1 cellular context compared by ENCODE assay signal in genomic region chr16:49593423-49594040, GRCh38.
TF ChIP-seq lines count a peak whose summit lies in the region.

No MANE protein-coding gene starts in this region.

TF ChIP-seq in H1, 55 proteins besides CTCF, POLR2A, EP300 and RAD21:
- TF ChIP-seq PHF8 (conservative IDR thresholded peaks at IDR 0.05; ENCODE audit: low read depth, low read length) = no peak
- TF ChIP-seq TAF1 (IDR thresholded peaks at IDR 0.05; ENCODE audit: low read depth, low read length) = no peak
- no peak for TF ChIP-seq CREB1 (IDR thresholded peaks at IDR 0.05)
- TF ChIP-seq SIX5 (IDR thresholded peaks at IDR 0.05; ENCODE audit: low read depth, low read length) = no peak
- TF ChIP-seq NRF1 (IDR thresholded peaks at IDR 0.05; ENCODE audit: low read depth, low read length) = no peak
